ENCODE assay signal across 10 cellular contexts in genomic region chr14:53144244-53144643, GRCh38. TPM values are rescaled to one million over a fixed set of nuclear protein-coding genes. Genes with fewer than 3 reads are reported as not detected.
DNase-seq lines count a peak whose midpoint lies in the region; ATAC-seq and TF ChIP-seq lines count a peak whose summit lies in the region.
"Had no signal": no experiment of that assay in that cellular context is flagged by ENCODE, and none has a peak within 500 bp of the region (broad histone marks: within the 10 kb centered on the region; RNA-seq: fewer than 3 reads in every experiment).

No MANE protein-coding gene starts in this region.

- peaks cover 7% of the 10 kb centered on the region for H3K9me3 Mint-ChIP-seq in Calu3 (ENCODE audit: low read depth, unreplicated experiment)

- H3K4me3 ChIP-seq in GM12864 (ENCODE audit: low read depth, low read length), result no peak overlapping the region

- intact Hi-C loops in Calu3 (cut with micrococcal nuclease; ENCODE audit: unreplicated experiment), result no loop called here

- H3K27ac Mint-ChIP-seq in Calu3 (ENCODE audit: unreplicated experiment), result no peak overlapping the region

- no peaks in the 10 kb centered on the region for H3K4me1 Mint-ChIP-seq in Calu3 (ENCODE audit: low read depth, unreplicated experiment)

- H3K4me3 Mint-ChIP-seq in Calu3 (ENCODE audit: low read depth, unreplicated experiment), result no peak overlapping the region

- CTCF ChIA-PET in Calu3 (lab: Charles Lee), result no interaction called here

- no peaks in the 10 kb centered on the region for H3K27me3 Mint-ChIP-seq in Calu3 (ENCODE audit: unreplicated experiment)

- peak; percentile 65 for DNase-seq in GM12864 (ENCODE audit: low read depth)
- peak; percentile 18 for DNase-seq in GM19238 (ENCODE audit: insufficient read length, low spot score)
- no peak for DNase-seq in NCI-H2227 treated with DMSO at 0.1 percent for 48 hours (lab: John Stamatoyannopoulos, UW)
- DNase-seq in stimulated activated CD4-positive, alpha-beta T cell treated with anti-CD3 and anti-CD28 coated beads, Interleukin-12 subunit alpha, Interleukin-12 subunit beta, amount 100 ng/mL, for 4 hours, result no peak
- DNase-seq in globus pallidus (ENCODE audit: low spot score), result no peak
- DNase-seq in Calu3, result no peak
- DNase-seq: mammary epithelial cell, NCI-H1092 had no signal

- no TSS peak for BruUV-seq in Calu3 (replicated peaks; lab: Mats Ljungman, UMichigan)

- no peaks in the 10 kb centered on the region for H3K36me3 Mint-ChIP-seq in Calu3 (ENCODE audit: insufficient read depth, unreplicated experiment)

- ATAC-seq in HG02798 (IDR thresholded peaks at IDR 0.05; ENCODE audit: poor library complexity, unreplicated experiment) (peak; percentile 77), HG03575 (IDR thresholded peaks at IDR 0.05; ENCODE audit: extremely low read depth, insufficient number of reproducible peaks, low FRiP score, unreplicated experiment) (peak; percentile 66)

- no peak for TF ChIP-seq CTCF in GM12864 (IDR thresholded peaks at IDR 0.05; ENCODE audit: low read depth, low read length, missing control alignments)
- no peak for TF ChIP-seq CTCF in Calu3 (IDR thresholded peaks at IDR 0.05; ENCODE audit: unreplicated experiment)

RNA-seq across cellular contexts. Expression of gene DDHD1, which starts 8.9 kb away (rescaled TPM):
- 12.7 and 14.0 TPM in 2 replicates for total RNA-seq in Calu3 (2022)

Comparison
In these comparisons a context has a peak if more than half of its experiments do, and no peak if none do; other contexts are left out.
1. DNase-seq: peak in GM12864 (single experiment) and GM19238 (single experiment); none in NCI-H2227 treated with DMSO at 0.1 percent for 48 hours (single experiment), stimulated activated CD4-positive, alpha-beta T cell treated with anti-CD3 and anti-CD28 coated beads, Interleukin-12 subunit alpha, Interleukin-12 subunit beta, amount 100 ng/mL, for 4 hours (single experiment), globus pallidus (single experiment) and Calu3 (single experiment).